ENCODE assay signal across 24 cellular contexts in genomic region chr2:168784993-168785392, GRCh38. TPM values are rescaled to one million over a fixed set of nuclear protein-coding genes. Genes with fewer than 3 reads are reported as not detected.
DNase-seq lines count a peak whose midpoint lies in the region; ATAC-seq, FAIRE-seq and TF ChIP-seq lines count a peak whose summit lies in the region.
"Had no signal": no experiment of that assay in that cellular context is flagged by ENCODE, and none has a peak within 500 bp of the region (broad histone marks: within the 10 kb centered on the region; RNA-seq: fewer than 3 reads in every experiment).

No MANE protein-coding gene starts in this region.

- TF ChIP-seq POLR2A in HepG2 (IDR thresholded peaks at IDR 0.05; ENCODE audit: insufficient read depth in 1 of 2, low read depth in 2 of 2, low read length in 2 of 2), result no peak

- no peak overlapping the region for H3K9ac ChIP-seq in liver (ENCODE audit: low read depth in 1 of 2, low read length in 2 of 2)
- no peak overlapping the region for H3K9ac ChIP-seq in HepG2 (ENCODE audit: insufficient read depth, low read depth, low read length)

- no peaks in the 10 kb centered on the region for H3K36me3 ChIP-seq in liver (ENCODE audit: control insufficient read depth in 4 of 4, insufficient read depth in 3 of 4, low read depth in 1 of 4, low read length in 3 of 4)
- no peaks in the 10 kb centered on the region for H3K36me3 ChIP-seq in HepG2 (replicated peaks in 1 of 2; ENCODE audit: control insufficient read depth in 1 of 2, insufficient read depth in 2 of 2, low read length in 2 of 2)
- no peaks in the 10 kb centered on the region for H3K36me3 ChIP-seq in osteoblast (ENCODE audit: insufficient read depth, low read length)

- DNase-seq in HepG2 (ENCODE audit: low spot score) (no peak), fibroblast of peridontal ligament (ENCODE audit: extremely low read depth) (peak; percentile 27), osteoblast (ENCODE audit: insufficient read length, low spot score, missing footprints) (peak; percentile 64), HPDE6-E6E7 (ENCODE audit: extremely low spot score) (no peak), ACHN (no peak), SKM-1 treated with dmso at 0.1 percent for 144 hours (lab: John Stamatoyannopoulos, UW; ENCODE audit: unreplicated experiment) (no peak)
- DNase-seq: 8988T; CD4-positive, CD25-positive, alpha-beta regulatory T cell; DMS153; DND-41; IMR-90; KG1; NCI-H1048; NCI-H1417; NCI-H1694; NCI-H2029 treated with DMSO at 0.1 percent for 48 hours; NCI-H2227 treated with DMSO at 0.1 percent for 48 hours; NCI-H526 treated with DMSO at 0.1 percent for 48 hours; SHP77 treated with DMSO at 0.1 percent for 48 hours had no signal

- intact Hi-C loops in HepG2 (cut with micrococcal nuclease; ENCODE audit: unreplicated experiment), result no loop called here

- no peaks in the 10 kb centered on the region for H3K79me2 ChIP-seq in HepG2 (ENCODE audit: insufficient read depth, low read length)
- H3K79me2 ChIP-seq in osteoblast (ENCODE audit: insufficient read depth, low read length), result no peaks in the 10 kb centered on the region

- TF ChIP-seq RAD21 in liver (IDR thresholded peaks at IDR 0.05), result no peak
- TF ChIP-seq RAD21 in HepG2 (CRISPR knock-in tag; IDR thresholded peaks at IDR 0.05), result no peak

- no peak for FAIRE-seq in HepG2 (lab: Jason Lieb, UNC)
- FAIRE-seq: GM12892 had no signal

- H3K27me3 ChIP-seq in liver (ENCODE audit: control insufficient read depth in 4 of 4, insufficient read depth in 4 of 4, low read length in 3 of 4) (no peaks in the 10 kb centered on the region), HepG2 (ENCODE audit: control insufficient read depth in 1 of 2, insufficient read depth in 2 of 2, low read length in 2 of 2) (no peaks in the 10 kb centered on the region), osteoblast (ENCODE audit: insufficient read depth, low read length) (peaks cover 2% of the 10 kb centered on the region)

- CTCF ChIA-PET in HepG2 (lab: Yijun Ruan, JAX; ENCODE audit: low intra/inter-chr PET ratio, low total read pairs), result no interaction called here

- BruUV-seq in HepG2 (replicated peaks; lab: Mats Ljungman, UMichigan), result no TSS peak

- H3K9me3 ChIP-seq in liver (ENCODE audit: control insufficient read depth in 4 of 4, low read length in 3 of 4) (no peaks in the 10 kb centered on the region), HepG2 (ENCODE audit: low read length) (no peaks in the 10 kb centered on the region), osteoblast (ENCODE audit: low read depth, low read length) (no peaks in the 10 kb centered on the region)

- TF ChIP-seq CTCF in liver (IDR thresholded peaks at IDR 0.05; ENCODE audit: low read depth, low read length, missing input control) (no peak), HepG2 (CRISPR knock-in tag; IDR thresholded peaks at IDR 0.05) (no peak), osteoblast (IDR thresholded peaks at IDR 0.05; ENCODE audit: extremely low read depth, low read depth, low read length) (no peak)

- H2AFZ ChIP-seq in HepG2 (ENCODE audit: low read length) (no peak overlapping the region), osteoblast (ENCODE audit: low read length) (no peak overlapping the region)

- H3K4me3 ChIP-seq in liver (ENCODE audit: low read depth in 1 of 3, low read length in 3 of 3) (no peak overlapping the region), HepG2 (replicated peaks in 1 of 3; ENCODE audit: insufficient read depth in 1 of 3, low read depth in 2 of 3, low read length in 3 of 3) (no peak overlapping the region), osteoblast (ENCODE audit: insufficient read depth, low read length) (no peak overlapping the region)

- POLR2A ChIA-PET in HepG2 (lab: Yijun Ruan, JAX), result no interaction called here

- H3K4me2 ChIP-seq in HepG2 (ENCODE audit: low read depth, low read length), result no peak overlapping the region
- H3K4me2 ChIP-seq in osteoblast (ENCODE audit: insufficient read depth, low read length), result no peak overlapping the region

- no peak for TF ChIP-seq EP300 in HepG2 (IDR thresholded peaks at IDR 0.05; ENCODE audit: low read depth in 2 of 2, low read length in 2 of 2)
- TF ChIP-seq EP300 in HepG2 (CRISPR knock-in tag; IDR thresholded peaks at IDR 0.05; ENCODE audit: borderline replicate concordance), result no peak

- in situ Hi-C loops in HepG2 (cut with HindIII; ENCODE audit: extremely low pct_ligation_motif_present, low pct_unique_long_range_greater_than_20kb), result no loop called here
- in situ Hi-C loops in ACHN (cut with HindIII; ENCODE audit: low pct_ligation_motif_present, low pct_unique_long_range_greater_than_20kb, low sequenced_read_pairs), result no loop called here

- H3K4me1 ChIP-seq in liver (ENCODE audit: control insufficient read depth in 4 of 4, insufficient read depth in 4 of 4, low read length in 3 of 4) (peaks cover 2 to 5% (median 2%) of the 10 kb centered on the region in 4 donors), HepG2 (ENCODE audit: insufficient read depth, low read length) (peaks cover 16% of the 10 kb centered on the region), osteoblast (ENCODE audit: insufficient read depth, low read length) (peaks cover 4% of the 10 kb centered on the region)

- WGBS in liver, result 90% methylated on average over 3 of the region's 3 CpGs
- 28% methylated on average over 3 of the region's 3 CpGs for WGBS in HepG2 (ENCODE audit: low lambda C conversion rate)

- H4K20me1 ChIP-seq in HepG2 (ENCODE audit: insufficient read depth, low read length) (no peaks in the 10 kb centered on the region), osteoblast (ENCODE audit: insufficient read depth, low read length) (no peaks in the 10 kb centered on the region)

- no peak for ATAC-seq in HepG2
- ATAC-seq: HCT116, Panc1 had no signal

- H3K27ac ChIP-seq in liver (ENCODE audit: low read depth in 1 of 2, low read length in 2 of 2) (no peak overlapping the region), HepG2 (ENCODE audit: extremely low read length, insufficient read depth, low read length) (no peak overlapping the region), osteoblast (ENCODE audit: low read depth, low read length) (no peak overlapping the region)

TF ChIP-seq in liver, 16 proteins besides CTCF, POLR2A, EP300 and RAD21 (continues in another document):
- no peak for TF ChIP-seq ZBTB33 (IDR thresholded peaks at IDR 0.05)

TF ChIP-seq in HepG2, 621 proteins besides CTCF, POLR2A, EP300 and RAD21 (continues in another document):
- TF ChIP-seq NBN (conservative IDR thresholded peaks at IDR 0.05) (no peak), TFDP2 (CRISPR knock-in tag; IDR thresholded peaks at IDR 0.05) (no peak), ZNF224 (CRISPR knock-in tag; IDR thresholded peaks at IDR 0.05) (no peak), ZNF75D (CRISPR knock-in tag; IDR thresholded peaks at IDR 0.05; ENCODE audit: borderline replicate concordance) (no peak)

RNA-seq across cellular contexts. Expression of gene NOSTRIN, which starts 17.4 kb away (rescaled TPM):
- total RNA-seq in liver, result 10 to 100 TPM in 1 of 2 donors, 1 to 10 TPM in 1; 4.1 to 16.7 TPM
- polyA plus RNA-seq in liver, result 10 to 100 TPM in 1 of 2 donors, 1 to 10 TPM in 1; 5.5 to 11.5 TPM
- 0.22 TPM in 1 of 2 replicates, not detected in the other for total RNA-seq in HepG2 (2016; rRNA removed; fragmentation: Illumina TruSeq; extraction: Trizol)
- 0.09 TPM in 1 of 2 replicates, not detected in the other for total RNA-seq in HepG2 (2016; cell fraction: cytosol; rRNA removed; fragmentation: Illumina TruSeq; extraction: Trizol; ENCODE audit: low read depth)
- 0.15 TPM in 1 of 2 replicates, not detected in the other for total RNA-seq in HepG2 (2016; cell fraction: insoluble cytoplasmic fraction; rRNA removed; fragmentation: Illumina TruSeq; extraction: Trizol)
- total RNA-seq in HepG2 (2016; cell fraction: membrane; rRNA removed; fragmentation: Illumina TruSeq; extraction: Trizol), result 0.22 TPM in 1 of 2 replicates, not detected in the other
- total RNA-seq in HepG2 (2016; cell fraction: nucleus; rRNA removed; fragmentation: Illumina TruSeq; extraction: Trizol), result 0.41 TPM in 1 of 2 replicates, not detected in the other
- polyA plus RNA-seq in HepG2 (2011; rRNA removed), result 0.10 and 0.22 TPM in 2 replicates
- 0.12 TPM in 1 of 2 replicates, not detected in the other for polyA plus RNA-seq in HepG2 (2011; cell fraction: cytosol; rRNA removed)
- 0.07 TPM in 1 of 2 replicates, not detected in the other for polyA plus RNA-seq in HepG2 (2011; cell fraction: nucleus; rRNA removed)
- polyA plus RNA-seq in HepG2 (2012), result 0.21 and 1.0 TPM in 2 replicates
- 0.17 TPM in 1 of 2 replicates, not detected in the other for polyA plus RNA-seq in HepG2 (2016; cell fraction: cytosol; fragmentation: Illumina TruSeq; extraction: Trizol; ENCODE audit: low read depth)
- not detected in 2 replicates for polyA plus RNA-seq in HepG2 (2016; cell fraction: insoluble cytoplasmic fraction; fragmentation: Illumina TruSeq; extraction: Trizol; ENCODE audit: low read depth)
- polyA plus RNA-seq in HepG2 (2016; cell fraction: membrane; fragmentation: Illumina TruSeq; extraction: Trizol; ENCODE audit: low read depth), result 0.25 TPM in 1 of 2 replicates, not detected in the other
- not detected in 2 replicates for polyA plus RNA-seq in HepG2 (2016; cell fraction: nucleus; fragmentation: Illumina TruSeq; extraction: Trizol; ENCODE audit: insufficient read depth, low read depth)
- polyA minus RNA-seq in HepG2 (2011; rRNA and poly(A)+ RNA removed; ENCODE audit: low replicate concordance), result 0.80 and 1.1 TPM in 2 replicates
- not detected in 2 replicates for polyA minus RNA-seq in HepG2 (2011; cell fraction: cytosol; rRNA and poly(A)+ RNA removed)
- polyA minus RNA-seq in HepG2 (2011; cell fraction: nucleus; rRNA and poly(A)+ RNA removed), result 0.90 and 1.9 TPM in 2 replicates
- total RNA-seq in osteoblast, result 0.59 and 1.4 TPM in 2 replicates
- total RNA-seq: CD4-positive, CD25-positive, alpha-beta regulatory T cell had no signal
- polyA plus RNA-seq: BJ; CD4-positive, CD25-positive, alpha-beta regulatory T cell had no signal

Comparison
In these comparisons a context has a peak if more than half of its experiments do, and no peak if none do; other contexts are left out.
1. DNase-seq: peak in fibroblast of peridontal ligament (single experiment) and osteoblast (single experiment); none in HepG2 (single experiment), HPDE6-E6E7 (single experiment), ACHN (single experiment) and SKM-1 treated with dmso at 0.1 percent for 144 hours (single experiment).